In genomic region chr3:183265713-183266417, GRCh38 we compare ENCODE assay signal across 9 cellular contexts. TPM values are rescaled to one million over a fixed set of nuclear protein-coding genes. Genes with fewer than 3 reads are reported as not detected.
DNase-seq lines count a peak whose midpoint lies in the region; ATAC-seq and TF ChIP-seq lines count a peak whose summit lies in the region.
"Had no signal": no experiment of that assay in that cellular context is flagged by ENCODE, and none has a peak within 500 bp of the region (broad histone marks: within the 10 kb centered on the region; RNA-seq: fewer than 3 reads in every experiment).

No MANE protein-coding gene starts in this region.

- no peak overlapping the region for H3K4me3 ChIP-seq in gastrocnemius medialis

- no peaks in the 10 kb centered on the region for H3K36me3 ChIP-seq in gastrocnemius medialis

- H3K27ac ChIP-seq in RWPE1 = peak overlapping the region; percentile 93
- H3K27ac ChIP-seq in epithelial cell of prostate = peak overlapping the region; percentile 96
- H3K27ac ChIP-seq in gastrocnemius medialis = peak overlapping the region; percentile 56 to 72 (median 64)

- CTCF ChIA-PET in RWPE1 (lab: Yijun Ruan, JAX) = interaction anchor here (0.5 to 1.3 kb wide), 3 partner anchors 43 to 509 kb away, joined by 3 to 6 read pairs (median 4); no protein-coding TSS in a partner anchor
- CTCF ChIA-PET in WTC11 (lab: Charles Lee) = interaction anchor here (0.9 to 1.9 kb wide), 11 partner anchors 10 to 326 kb away, joined by 3 to 12 read pairs (median 4); no protein-coding TSS in a partner anchor

- H3K9me3 ChIP-seq in gastrocnemius medialis = no peaks in the 10 kb centered on the region

- no peaks in the 10 kb centered on the region for H3K9me3 Mint-ChIP-seq in WTC11
- H3K9me3 Mint-ChIP-seq: IgD-negative memory B cell had no signal

- H3K36me3 Mint-ChIP-seq in WTC11 = peaks cover 5% of the 10 kb centered on the region

- H3K27me3 Mint-ChIP-seq in WTC11 (ENCODE audit: low read depth) = no peaks in the 10 kb centered on the region

- H3K4me1 Mint-ChIP-seq in WTC11 = peaks cover 26% of the 10 kb centered on the region

- ATAC-seq in gastrocnemius medialis (peak; percentile 83 to 92), WTC11 (no peak), HG02759 (IDR thresholded peaks at IDR 0.05; ENCODE audit: unreplicated experiment) (no peak)

- DNase-seq in HCEC 1CT = peak; percentile 83
- peak; percentile 92 for DNase-seq in RWPE1 (ENCODE audit: low spot score)
- DNase-seq in epithelial cell of prostate (ENCODE audit: low read depth, low spot score) = peak; percentile 99
- peak in 1 of 2 donors; percentile 57 for DNase-seq in gastrocnemius medialis
- DNase-seq in WTC11 (ENCODE audit: low spot score) = no peak
- DNase-seq in NCI-H1436 treated with DMSO at 0.1 percent for 48 hours (lab: John Stamatoyannopoulos, UW) = no peak
- no peak for DNase-seq in NCI-H1092 treated with DMSO at 0.1 percent for 48 hours (lab: John Stamatoyannopoulos, UW)

- in situ Hi-C loops in gastrocnemius medialis (cut with MboI; ENCODE audit: low sequenced_read_pairs in 4 of 4) = no loop called here

- POLR2A ChIA-PET in RWPE1 (lab: Yijun Ruan, JAX; ENCODE audit: low non-redundant PET) (interaction anchor here (0.6 kb wide), 2 partner anchors 29 to 32 kb away, joined by 3 read pairs; no protein-coding TSS in a partner anchor), WTC11 (lab: Charles Lee) (interaction anchor here (0.9 to 2.0 kb wide), 2 partner anchors 12 to 19 kb away, joined by 3 to 9 read pairs; partner anchors contain the start of gene B3GNT5)

- peaks cover 35 to 53% of the 10 kb centered on the region in 2 donors for H3K4me1 ChIP-seq in gastrocnemius medialis

- no peak for TF ChIP-seq POLR2A in gastrocnemius medialis (IDR thresholded peaks at IDR 0.05)

- no peak overlapping the region for H3K4me3 Mint-ChIP-seq in WTC11
- H3K4me3 Mint-ChIP-seq: IgD-negative memory B cell had no signal

- TF ChIP-seq CTCF in RWPE1 (conservative IDR thresholded peaks at IDR 0.05; ENCODE audit: low read depth) (no peak), gastrocnemius medialis (IDR thresholded peaks at IDR 0.05 in 4 of 5, conservative IDR thresholded peaks at IDR 0.05 in 1 of 5) (no peak), WTC11 (IDR thresholded peaks at IDR 0.05) (no peak)

- no peak overlapping the region for H3K27ac Mint-ChIP-seq in WTC11
- H3K27ac Mint-ChIP-seq: IgD-negative memory B cell had no signal

- intact Hi-C loops in gastrocnemius medialis (cut with DNase I; ENCODE audit: low total_unique reads) = loop anchor here (2.0 to 10.0 kb wide), 5 partner anchors 19 to 619 kb away; partner anchors contain the start of genes MCCC1 and PARL

- no peaks in the 10 kb centered on the region for H3K27me3 ChIP-seq in gastrocnemius medialis

TF ChIP-seq in WTC11, 78 proteins besides CTCF, POLR2A, EP300 and RAD21:
- no peak for TF ChIP-seq ZNF425 (CRISPR knock-in tag; conservative IDR thresholded peaks at IDR 0.05)
- TF ChIP-seq ZNF263 (CRISPR knock-in tag; IDR thresholded peaks at IDR 0.05; ENCODE audit: low read depth) = no peak
- no peak for TF ChIP-seq ATF2 (CRISPR knock-in tag; IDR thresholded peaks at IDR 0.05; ENCODE audit: borderline replicate concordance, low read depth)
- TF ChIP-seq SMAD3 (CRISPR knock-in tag; IDR thresholded peaks at IDR 0.05; ENCODE audit: borderline replicate concordance) = no peak
- no peak for TF ChIP-seq KAT7 (CRISPR knock-in tag; IDR thresholded peaks at IDR 0.05; ENCODE audit: borderline replicate concordance)
- TF ChIP-seq ZNF219 (CRISPR knock-in tag; IDR thresholded peaks at IDR 0.05; ENCODE audit: borderline replicate concordance) = no peak
- no peak for TF ChIP-seq PRDM15 (CRISPR knock-in tag; IDR thresholded peaks at IDR 0.05)
- TF ChIP-seq CREM (CRISPR knock-in tag; IDR thresholded peaks at IDR 0.05) = no peak
- no peak for TF ChIP-seq NR3C1 (CRISPR knock-in tag; conservative IDR thresholded peaks at IDR 0.05; ENCODE audit: low read depth)
- no peak for TF ChIP-seq NFE2L1 (CRISPR knock-in tag; IDR thresholded peaks at IDR 0.05)
- no peak for TF ChIP-seq TEAD1 (CRISPR knock-in tag; IDR thresholded peaks at IDR 0.05)

RNA-seq across cellular contexts. Expression of gene B3GNT5, which starts 12.8 kb away (rescaled TPM):
- total RNA-seq in gastrocnemius medialis = 10 to 100 TPM; 18.2 to 41.2 (median 26.0) TPM
- total RNA-seq in WTC11 (2021) = 6.8 to 7.7 TPM (median 7.3 TPM) in 3 replicates

Comparison
In these comparisons a context has a peak if more than half of its experiments do, and no peak if none do; other contexts are left out.
1. DNase-seq: peak in HCEC 1CT (single experiment), RWPE1 (single experiment) and epithelial cell of prostate (single experiment); none in WTC11 (single experiment), NCI-H1436 treated with DMSO at 0.1 percent for 48 hours (single experiment) and NCI-H1092 treated with DMSO at 0.1 percent for 48 hours (single experiment).
2. ATAC-seq: peak in gastrocnemius medialis (2 of 2); none in WTC11 (single experiment) and HG02759 (single experiment).
3. Peak in every context shown above with its lines, with median percentiles within 50 percentile points of each other: H3K27ac ChIP-seq.